Comparison of ENCODE assay signal across 8 cellular contexts in genomic region chr12:8698132-8698829, GRCh38. TPM values are rescaled to one million over a fixed set of nuclear protein-coding genes. Genes with fewer than 3 reads are reported as not detected.
DNase-seq lines count a peak whose midpoint lies in the region; ATAC-seq and TF ChIP-seq lines count a peak whose summit lies in the region.

No MANE protein-coding gene starts in this region.

- H3K36me3 ChIP-seq in neural cell (ENCODE audit: insufficient read depth, low read length) (no peaks in the 10 kb centered on the region), thyroid gland (no peaks in the 10 kb centered on the region)

- WGBS in thyroid gland, 2 donors = 0 to 2% methylated on average over 39 to 51 of the region's 85 CpGs

- peak; percentile 8 for DNase-seq in GM04504 (ENCODE audit: low read depth)
- peak; percentile 56 for DNase-seq in NCI-H510A treated with DMSO at 0.1 percent for 48 hours (lab: John Stamatoyannopoulos, UW)
- peak; percentile 9 to 38 for DNase-seq in activated T-helper 1 cell treated with anti-CD3 and anti-CD28 coated beads, Interleukin-2, amount 50 U/mL, for 16 hours (ENCODE audit: low read depth in 1 of 2, low spot score in 1 of 2)
- peak; percentile 28 for DNase-seq in fibroblast of peridontal ligament (ENCODE audit: extremely low read depth)
- peak; percentile 69 to 71 for DNase-seq in thyroid gland
- DNase-seq in putamen (ENCODE audit: low spot score) = no peak

- peak; percentile 27 for TF ChIP-seq RAD21 in neural cell (conservative IDR thresholded peaks at IDR 0.05)

- H3K79me2 ChIP-seq in neural cell (replicated peaks; ENCODE audit: insufficient read depth, low read length) = peaks cover 58% of the 10 kb centered on the region

- intact Hi-C loops in thyroid gland (cut with DNase I) = no loop called here

- TF ChIP-seq CTCF in neural cell (IDR thresholded peaks at IDR 0.05; ENCODE audit: poor library complexity, severe bottlenecking) = no peak
- no peak for TF ChIP-seq CTCF in thyroid gland (IDR thresholded peaks at IDR 0.05)

- peak overlapping the region; percentile 76 for H3K4me2 ChIP-seq in neural cell (ENCODE audit: low read length)

- H3K4me1 ChIP-seq in thyroid gland = peaks cover 41 to 52% of the 10 kb centered on the region in 2 donors

- no peaks in the 10 kb centered on the region for H3K9me2 ChIP-seq in neural cell (ENCODE audit: insufficient read depth, low read length)

- H2AFZ ChIP-seq in neural cell (ENCODE audit: low read depth, low read length) = peak overlapping the region; percentile 46

- H3K27ac ChIP-seq in neural cell (ENCODE audit: low read length) = peak overlapping the region; percentile 94
- H3K27ac ChIP-seq in thyroid gland = peak overlapping the region; percentile 93 to 98 (median 95)

- peak overlapping the region; percentile 96 for H3K4me3 ChIP-seq in neural cell (ENCODE audit: low read length)
- H3K4me3 ChIP-seq in thyroid gland (replicated peaks in 1 of 3) = peak overlapping the region; percentile 99 to 100 (median 99)

- H3K9ac ChIP-seq in neural cell (ENCODE audit: low read length) = peak overlapping the region; percentile 98

- no peak for TF ChIP-seq POLR2A in thyroid gland (IDR thresholded peaks at IDR 0.05)

- H3K27me3 ChIP-seq in neural cell (ENCODE audit: insufficient read depth, low read depth, low read length) (no peaks in the 10 kb centered on the region), thyroid gland (no peaks in the 10 kb centered on the region)

- TF ChIP-seq EP300 in neural cell (conservative IDR thresholded peaks at IDR 0.05; ENCODE audit: poor library complexity, severe bottlenecking) = no peak

- ATAC-seq in HG02623 (IDR thresholded peaks at IDR 0.05; ENCODE audit: unreplicated experiment) = peak; percentile 42

- peaks cover 14% of the 10 kb centered on the region for H4K20me1 ChIP-seq in neural cell (ENCODE audit: insufficient read depth)

- H3K9me3 ChIP-seq in neural cell (ENCODE audit: low read length) (no peaks in the 10 kb centered on the region), thyroid gland (no peaks in the 10 kb centered on the region)

- H3F3A ChIP-seq in neural cell (ENCODE audit: insufficient read depth, low read length, poor library complexity, severe bottlenecking) = peaks cover 5% of the 10 kb centered on the region

TF ChIP-seq in neural cell, 6 proteins besides CTCF, POLR2A, EP300 and RAD21:
- TF ChIP-seq POLR2AphosphoS5 (IDR thresholded peaks at IDR 0.05) (no peak), SMC3 (conservative IDR thresholded peaks at IDR 0.05; ENCODE audit: poor library complexity) (no peak), MXI1 (conservative IDR thresholded peaks at IDR 0.05; ENCODE audit: poor library complexity, severe bottlenecking) (peak; percentile 89), EZH2 (IDR thresholded peaks at IDR 0.05; ENCODE audit: borderline replicate concordance, insufficient read depth, low read length, poor library complexity, severe bottlenecking) (no peak), REST (IDR thresholded peaks at IDR 0.05; ENCODE audit: borderline replicate concordance) (peak; percentile 44), TAF1 (IDR thresholded peaks at IDR 0.05; ENCODE audit: low read depth) (no peak)

RNA-seq across cellular contexts. Expression of gene RIMKLB, which starts 0.5 kb away (rescaled TPM):
- 376 and 393 TPM in 2 replicates for polyA plus RNA-seq in neural cell
- polyA minus RNA-seq in neural cell = 275 and 320 TPM in 2 replicates
- 10 to 100 TPM; 50.8 to 77.7 (median 64.1) TPM for total RNA-seq in thyroid gland

RNA-seq across cellular contexts. Expression of gene MFAP5, which starts 35.7 kb away (rescaled TPM):
- not detected in 2 replicates for polyA plus RNA-seq in neural cell
- not detected in 2 replicates for polyA minus RNA-seq in neural cell
- total RNA-seq in thyroid gland = 100 to 1,000 TPM in 1 of 4 donors, 10 to 100 TPM in 2, 1 to 10 TPM in 1; 9.4 to 116 (median 36.9) TPM
